ENCODE assay signal across 24 cellular contexts in genomic region chr14:73259837-73260236, GRCh38.
"Had no signal": no experiment of that assay in that cellular context is flagged by ENCODE, and none has a peak within 500 bp of the region (broad histone marks: within the 10 kb centered on the region; RNA-seq: fewer than 3 reads in every experiment).

No MANE protein-coding gene starts in this region.

- ATAC-seq: activated CD4-positive, alpha-beta T cell treated with anti-CD3 and anti-CD28 coated beads for 36 hours; activated naive CD8-positive, alpha-beta T cell treated with anti-CD3 and anti-CD28 coated beads, Interleukin-2, amount 50 U/mL, for 24 hours; activated T-cell treated with anti-CD3 and anti-CD28 coated beads, Interleukin-2, amount 50 U/mL, for 4 hours; gastrocnemius medialis; left colon; sciatic nerve; stimulated activated naive B cell treated with anti-CD40 and anti-IgM and Interleukin-4, amounts not matched to agents 10 μg/mL and 1 μg/mL and 100 μg/mL, for 72 hours had no signal

- DNase-seq: activated CD4-positive, alpha-beta T cell treated with anti-CD3 and anti-CD28 coated beads, Interleukin-2, amount 50 U/mL, for 4 hours; activated CD8-positive, alpha-beta memory T cell treated with anti-CD3 and anti-CD28 coated beads for 24 hours; activated CD8-positive, alpha-beta memory T cell treated with anti-CD3 and anti-CD28 coated beads, Interleukin-2, amount 50 U/mL, for 48 hours; activated naive CD4-positive, alpha-beta T cell treated with anti-CD3 and anti-CD28 coated beads, Interleukin-2, amount 50 U/mL, for 16 hours; activated naive CD8-positive, alpha-beta T cell treated with anti-CD3 and anti-CD28 coated beads, Interleukin-2, amount 50 U/mL, for 24 hours; activated T-cell treated with anti-CD3 and anti-CD28 coated beads, Interleukin-2, amount 50 U/mL, for 4 hours; cerebellar nuclear complex; hypothalamus; left colon; mesendoderm; naive B cell; occipital lobe; small intestine; stimulated activated CD4-positive, alpha-beta T cell treated with anti-CD3 and anti-CD28 coated beads, Interleukin-2, amount 100 ng/mL, for 48 hours; stimulated activated CD8-positive, alpha-beta memory T cell treated with anti-CD3 and anti-CD28 coated beads, Interleukin-4, amount 100 ng/mL, for 48 hours; stimulated activated naive B cell treated with anti-CD40 and anti-IgM and Interleukin-4, amounts not matched to agents 10 μg/mL and 1 μg/mL and 100 μg/mL, for 72 hours; uterus; WERI-Rb-1 had no signal

- FAIRE-seq: small intestine, TTC549 had no signal

- H3K9me3 ChIP-seq: esophagus muscularis mucosa, gastrocnemius medialis, uterus had no signal

- H3K27ac ChIP-seq: coronary artery, esophagus muscularis mucosa, gastrocnemius medialis, uterus, WERI-Rb-1 had no signal

- H3K4me3 ChIP-seq: coronary artery, esophagus muscularis mucosa, gastrocnemius medialis, uterus had no signal

- H3K4me1 ChIP-seq: esophagus muscularis mucosa, gastrocnemius medialis, uterus had no signal

- H3K36me3 ChIP-seq: gastrocnemius medialis, uterus, WERI-Rb-1 had no signal

- H3K27me3 ChIP-seq: esophagus muscularis mucosa, gastrocnemius medialis, uterus had no signal
